ENCODE assay signal across 10 cellular contexts in genomic region chr12:45050751-45051489, GRCh38. TPM values are rescaled to one million over a fixed set of nuclear protein-coding genes. Genes with fewer than 3 reads are reported as not detected.
DNase-seq lines count a peak whose midpoint lies in the region; ATAC-seq and TF ChIP-seq lines count a peak whose summit lies in the region.
"Had no signal": no experiment of that assay in that cellular context is flagged by ENCODE, and none has a peak within 500 bp of the region (broad histone marks: within the 10 kb centered on the region; RNA-seq: fewer than 3 reads in every experiment).

DBX2 (minus strand) TSS chr12:45051099; CDS start chr12:45050927, 172 bp downstream.

- peak; percentile 32 for ATAC-seq in omental fat pad (ENCODE audit: low FRiP score)
- no peak for ATAC-seq in body of pancreas

- H3K27ac Mint-ChIP-seq in Caco-2 (ENCODE audit: unreplicated experiment): no peak within 1 kb of the TSS

- CTCF ChIA-PET in Caco-2 (lab: Charles Lee): no interaction called here

- H3K27me3 ChIP-seq in Caco-2 (replicated peaks; ENCODE audit: control insufficient read depth, insufficient read depth, low read length) (no peaks in the 10 kb centered on the region; the same call in none of the 2 replicates), body of pancreas (no peaks in the 10 kb centered on the region)

- H3K4me1 ChIP-seq in Caco-2 (no peaks in the 10 kb centered on the region), body of pancreas (peaks cover 14% of the 10 kb centered on the region)

- BruUV-seq in Caco-2 (replicated peaks; lab: Mats Ljungman, UMichigan): no TSS peak

- TF ChIP-seq CTCF in Caco-2 (IDR thresholded peaks at IDR 0.05; ENCODE audit: insufficient read depth in 1 of 2, low read depth in 1 of 2, low read length in 1 of 2, severe bottlenecking in 1 of 2, unreplicated experiment in 1 of 2): no peak
- no peak for TF ChIP-seq CTCF in fibroblast of mammary gland (conservative IDR thresholded peaks at IDR 0.05; ENCODE audit: control insufficient read depth, insufficient read depth, low read depth, low read length)
- no peak for TF ChIP-seq CTCF in omental fat pad (IDR thresholded peaks at IDR 0.05)
- TF ChIP-seq CTCF in body of pancreas (IDR thresholded peaks at IDR 0.05): no peak

- intact Hi-C loops in Caco-2 (cut with micrococcal nuclease; ENCODE audit: unreplicated experiment): no loop called here
- intact Hi-C loops in body of pancreas (cut with DNase I): no loop called here

- H3K27ac ChIP-seq in body of pancreas: no peak within 1 kb of the TSS
- H3K27ac ChIP-seq: spleen had no signal

- POLR2A ChIA-PET in Caco-2 (lab: Charles Lee): no interaction called here

- 0 to 1% methylated on average over 39 to 69 of the region's 69 CpGs for WGBS in body of pancreas, 2 donors

- no peaks in the 10 kb centered on the region for H3K9me3 ChIP-seq in Caco-2
- no peaks in the 10 kb centered on the region for H3K9me3 ChIP-seq in body of pancreas
- H3K9me3 ChIP-seq: spleen had no signal

- H3K4me1 Mint-ChIP-seq in Caco-2 (ENCODE audit: low read depth, unreplicated experiment): no peaks in the 10 kb centered on the region

- no peaks in the 10 kb centered on the region for H3K9me3 Mint-ChIP-seq in Caco-2 (ENCODE audit: unreplicated experiment)

- DNase-seq in Caco-2 (no peak), NCI-H82 treated with DMSO at 0.1 percent for 48 hours (lab: John Stamatoyannopoulos, UW; ENCODE audit: unreplicated experiment) (peak; percentile 3), fibroblast of mammary gland (ENCODE audit: low read depth) (no peak), omental fat pad (ENCODE audit: low spot score) (no peak), body of pancreas (no peak), 8988T (no peak), superior temporal gyrus (ENCODE audit: extremely low spot score) (no peak), occipital lobe (lab: John Stamatoyannopoulos, UW) (no peak)
- DNase-seq: KG1, spleen had no signal

- no peaks in the 10 kb centered on the region for H3K36me3 ChIP-seq in Caco-2 (ENCODE audit: control insufficient read depth, insufficient read depth, low read length)
- H3K36me3 ChIP-seq in body of pancreas (replicated peaks in 1 of 2; ENCODE audit: insufficient read depth in 1 of 2, low read depth in 2 of 2): no peaks in the 10 kb centered on the region
- H3K36me3 ChIP-seq: spleen had no signal

- H3K36me3 Mint-ChIP-seq in Caco-2 (ENCODE audit: insufficient read depth, unreplicated experiment): no peaks in the 10 kb centered on the region

- H3K27me3 Mint-ChIP-seq in Caco-2 (ENCODE audit: insufficient read depth, unreplicated experiment): peaks cover 36% of the 10 kb centered on the region

- peak within 1 kb of the TSS; percentile 52 for H3K4me3 Mint-ChIP-seq in Caco-2 (ENCODE audit: unreplicated experiment)

- no peak for TF ChIP-seq POLR2A in body of pancreas (IDR thresholded peaks at IDR 0.05)

- peak within 1 kb of the TSS; percentile 1; the same call in 1 of the 2 replicates for H3K4me3 ChIP-seq in Caco-2 (ENCODE audit: low read depth, low read length)
- H3K4me3 ChIP-seq in fibroblast of mammary gland (ENCODE audit: control insufficient read depth, low read depth, low read length): peak within 1 kb of the TSS; percentile 34
- no peak within 1 kb of the TSS for H3K4me3 ChIP-seq in body of pancreas

RNA-seq across cellular contexts. Expression of gene DBX2, which starts in this region (rescaled TPM):
- total RNA-seq in Caco-2 (2022): not detected in 2 replicates
- 1 to 10 TPM in 1 of 4 donors, under 1 TPM in 3; 0.12 to 3.8 (median 0.81) TPM for total RNA-seq in omental fat pad
- total RNA-seq in body of pancreas: not detected
- 1.6 TPM for total RNA-seq in occipital lobe
- total RNA-seq: spleen had no signal

Comparison
In these comparisons a context has a peak if more than half of its experiments do, and no peak if none do; other contexts are left out.
1. H3K4me3 ChIP-seq: peak in Caco-2 (single experiment) and fibroblast of mammary gland (single experiment); none in body of pancreas (0 of 2).